In genomic region chr1:33268927-33269610, GRCh38 we compare ENCODE assay signal across 22 cellular contexts. TPM values are rescaled to one million over a fixed set of nuclear protein-coding genes. Genes with fewer than 3 reads are reported as not detected.
DNase-seq lines count a peak whose midpoint lies in the region; ATAC-seq, FAIRE-seq and TF ChIP-seq lines count a peak whose summit lies in the region.
"Had no signal": no experiment of that assay in that cellular context is flagged by ENCODE, and none has a peak within 500 bp of the region (broad histone marks: within the 10 kb centered on the region; RNA-seq: fewer than 3 reads in every experiment).

No MANE protein-coding gene starts in this region.

- ATAC-seq in Right ventricle myocardium superior (ENCODE audit: poor library complexity) (peak; percentile 58), GM18870 (IDR thresholded peaks at IDR 0.05; ENCODE audit: unreplicated experiment) (no peak)
- ATAC-seq: activated naive CD8-positive, alpha-beta T cell treated with anti-CD3 and anti-CD28 coated beads, Interleukin-2, amount 50 U/mL, for 24 hours; CD8-positive, alpha-beta T cell had no signal

- DNase-seq in activated effector memory CD4-positive, alpha-beta T cell treated with anti-CD3 and anti-CD28 coated beads, Interleukin-2, amount 50 U/mL, for 16 hours: peak; percentile 19
- no peak for DNase-seq in activated effector memory CD4-positive, alpha-beta T cell treated with Interleukin-2 at 50 U/mL for 16 hours
- DNase-seq in Right ventricle myocardium superior (no peak), nephron progenitor cell (no peak), vagina (ENCODE audit: extremely low spot score in 2 of 2) (no peak), islet precursor cell (no peak), kidney (no peak)
- DNase-seq: activated naive CD8-positive, alpha-beta T cell treated with anti-CD3 and anti-CD28 coated beads, Interleukin-2, amount 50 U/mL, for 24 hours; caudate nucleus; CD8-positive, alpha-beta T cell; effector CD4-positive, alpha-beta T cell; gastrocnemius medialis; IMR-90; NCI-H1105; NK-92 treated with Interleukin-12 subunit alpha and Interleukin-12 subunit beta, amount 100 ng/mL, for 24 hours; occipital lobe; small intestine; stimulated activated CD4-positive, alpha-beta T cell treated with anti-CD3 and anti-CD28 coated beads, Interleukin-4, amount 100 ng/mL, for 4 hours had no signal

- TF ChIP-seq POLR2A in vagina (IDR thresholded peaks at IDR 0.05): no peak

- H3K36me3 Mint-ChIP-seq in nephron progenitor cell (ENCODE audit: low read depth): peaks cover 15% of the 10 kb centered on the region

- H3K4me1 ChIP-seq in vagina: peaks cover 76% of the 10 kb centered on the region
- peaks cover 9 to 17% of the 10 kb centered on the region in 2 donors for H3K4me1 ChIP-seq in kidney (ENCODE audit: control insufficient read depth in 1 of 2, insufficient read depth in 1 of 2, low read depth in 1 of 2, low read length in 2 of 2)

- TF ChIP-seq CTCF in nephron progenitor cell (IDR thresholded peaks at IDR 0.05) (no peak), vagina (IDR thresholded peaks at IDR 0.05) (no peak), kidney (IDR thresholded peaks at IDR 0.05; ENCODE audit: borderline replicate concordance, extremely low read depth, insufficient read depth) (no peak)

- intact Hi-C loops in Right ventricle myocardium superior (cut with DNase I) (no loop called here), vagina (cut with DNase I) (no loop called here), kidney (cut with DNase I) (no loop called here)

- H3K27me3 Mint-ChIP-seq in nephron progenitor cell (ENCODE audit: low read depth, poor library complexity): no peaks in the 10 kb centered on the region
- H3K27me3 Mint-ChIP-seq: activated naive CD8-positive, alpha-beta T cell treated with anti-CD3 and anti-CD28 coated beads, Interleukin-2, amount 50 U/mL, for 24 hours had no signal

- peaks cover 48% of the 10 kb centered on the region for H3K4me1 Mint-ChIP-seq in nephron progenitor cell

- H3K27me3 ChIP-seq in vagina: no peaks in the 10 kb centered on the region
- H3K27me3 ChIP-seq: gastrocnemius medialis, tibial artery had no signal

- H3K27ac ChIP-seq in vagina (peak overlapping the region; percentile 60), kidney (ENCODE audit: low read depth in 2 of 2, low read length in 2 of 2) (no peak overlapping the region)
- H3K27ac ChIP-seq: gastrocnemius medialis had no signal

- H3K9me3 ChIP-seq in vagina: no peaks in the 10 kb centered on the region
- H3K9me3 ChIP-seq in kidney (ENCODE audit: control insufficient read depth in 1 of 2, low read length in 2 of 2): no peaks in the 10 kb centered on the region
- H3K9me3 ChIP-seq: gastrocnemius medialis, tibial artery had no signal

- no peak overlapping the region for H3K4me3 ChIP-seq in vagina
- no peak overlapping the region for H3K4me3 ChIP-seq in kidney (ENCODE audit: low read length in 2 of 2)
- H3K4me3 ChIP-seq: gastrocnemius medialis, tibial artery had no signal

- H3K36me3 ChIP-seq in vagina (no peaks in the 10 kb centered on the region), kidney (ENCODE audit: control insufficient read depth in 1 of 2, insufficient read depth in 2 of 2, low read length in 2 of 2) (peaks cover 4 to 5% of the 10 kb centered on the region in 2 donors)
- H3K36me3 ChIP-seq: gastrocnemius medialis had no signal

- no peak overlapping the region for H3K4me3 Mint-ChIP-seq in nephron progenitor cell
- H3K4me3 Mint-ChIP-seq: activated naive CD8-positive, alpha-beta T cell treated with anti-CD3 and anti-CD28 coated beads, Interleukin-2, amount 50 U/mL, for 24 hours; CD8-positive, alpha-beta T cell had no signal

- no peaks in the 10 kb centered on the region for H3K9me3 Mint-ChIP-seq in nephron progenitor cell
- H3K9me3 Mint-ChIP-seq: activated naive CD8-positive, alpha-beta T cell treated with anti-CD3 and anti-CD28 coated beads, Interleukin-2, amount 50 U/mL, for 24 hours; CD8-positive, alpha-beta T cell had no signal

- H3K27ac Mint-ChIP-seq in nephron progenitor cell: peak overlapping the region; percentile 85
- H3K27ac Mint-ChIP-seq: activated naive CD8-positive, alpha-beta T cell treated with anti-CD3 and anti-CD28 coated beads, Interleukin-2, amount 50 U/mL, for 24 hours had no signal

- FAIRE-seq in kidney (lab: Jason Lieb, UNC): no peak
- FAIRE-seq: A204.1, small intestine had no signal

- no peak overlapping the region for H3K9ac ChIP-seq in kidney (ENCODE audit: low read length in 2 of 2)

RNA-seq across cellular contexts. Expression of gene ZNF362, which starts 12.8 kb away (rescaled TPM):
- total RNA-seq in Right ventricle myocardium superior (30.1 TPM), vagina (24.6 TPM), kidney (36.9 TPM)
- 17.4 TPM for polyA plus RNA-seq in kidney (ENCODE audit: insufficient read depth, low read depth, low replicate concordance)

RNA-seq across cellular contexts. Expression of gene A3GALT2, which starts 51.8 kb away (rescaled TPM):
- not detected for total RNA-seq in Right ventricle myocardium superior
- not detected for total RNA-seq in vagina
- not detected for total RNA-seq in kidney
- not detected for polyA plus RNA-seq in kidney (ENCODE audit: insufficient read depth, low read depth, low replicate concordance)
- total RNA-seq: CD8-positive, alpha-beta T cell; gastrocnemius medialis; IMR-90; lung microvascular endothelial cell; occipital lobe had no signal
- polyA plus RNA-seq: IMR-90, small intestine had no signal
